ENCODE assay signal across 20 cellular contexts in the genomic region with DNA sequence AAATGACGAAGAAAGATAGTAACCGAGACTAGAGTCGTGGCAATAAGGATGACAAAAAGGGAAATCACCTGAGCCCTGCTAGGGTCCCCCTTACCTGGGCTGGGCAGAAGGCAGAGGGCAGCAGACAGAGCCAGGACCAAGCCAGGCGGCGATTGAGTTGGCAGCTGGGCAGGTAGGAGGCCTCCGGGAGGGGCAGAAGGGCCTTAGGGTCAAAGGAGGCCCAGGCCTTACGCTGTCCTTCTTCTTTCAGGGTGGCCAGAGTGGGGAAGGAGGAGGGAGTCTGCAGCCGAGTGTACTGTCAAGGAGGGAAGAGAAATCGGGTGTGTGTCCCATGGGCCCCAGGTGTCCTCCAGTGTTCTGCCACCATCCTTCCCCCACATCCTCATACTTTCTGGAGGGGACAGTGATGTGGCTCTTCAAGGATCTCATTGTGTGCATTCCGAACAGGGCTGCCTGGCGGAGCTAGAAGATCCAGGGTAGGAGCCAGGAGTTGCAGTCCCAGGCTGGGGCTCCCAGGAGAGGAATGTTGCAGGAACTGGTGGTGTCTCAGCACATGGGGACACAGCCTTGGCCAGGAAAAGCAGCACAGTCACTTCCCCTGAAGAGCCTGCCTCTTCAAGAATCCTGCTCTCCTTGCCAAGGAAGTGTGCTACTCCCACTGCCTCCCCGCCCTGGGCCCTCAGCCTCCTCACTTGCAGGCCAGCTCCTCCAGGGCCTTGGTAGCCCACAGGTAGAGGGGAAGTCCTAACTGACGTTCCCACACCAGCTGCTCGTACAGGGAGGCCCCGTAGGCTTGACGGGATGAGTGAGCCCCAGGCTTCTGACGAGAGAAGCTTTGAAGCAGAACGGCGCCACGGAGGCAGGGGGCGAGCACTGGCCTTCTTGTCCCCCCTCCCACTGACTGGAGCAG. TPM values are rescaled to one million over a fixed set of nuclear protein-coding genes. Genes with fewer than 3 reads are reported as not detected.
DNase-seq lines count a peak whose midpoint lies in the region; ATAC-seq and TF ChIP-seq lines count a peak whose summit lies in the region.
"Had no signal": no experiment of that assay in that cellular context is flagged by ENCODE, and none has a peak within 500 bp of the region (broad histone marks: within the 10 kb centered on the region; RNA-seq: fewer than 3 reads in every experiment).

No MANE protein-coding gene starts in this region.

- H3K27ac ChIP-seq in CD4-positive, alpha-beta memory T cell (ENCODE audit: low read depth, low read length): no peak overlapping the region
- H3K27ac ChIP-seq in neutrophil (peak overlapping the region; percentile 58), substantia nigra (ENCODE audit: low read depth, low read length, poor library complexity, severe bottlenecking) (no peak overlapping the region)
- H3K27ac ChIP-seq: Peyer's patch had no signal

- POLR2A ChIA-PET in CD4-positive, alpha-beta memory T cell (lab: Charles Lee; ENCODE audit: partially characterized antibody): interaction anchor here (0.5 to 5.2 kb wide), 7 partner anchors 9 to 738 kb away, joined by 3 to 46 read pairs (median 4); partner anchors contain the start of genes CTC1, PFAS and RANGRF

- no peak overlapping the region for H3K4me3 Mint-ChIP-seq in CD4-positive, alpha-beta memory T cell
- H3K4me3 Mint-ChIP-seq in activated naive CD8-positive, alpha-beta T cell treated with anti-CD3 and anti-CD28 coated beads for 36 hours: no peak overlapping the region
- H3K4me3 Mint-ChIP-seq: CD14-positive monocyte had no signal

- peak overlapping the region; percentile 40 to 94 for H3K27ac Mint-ChIP-seq in activated naive CD4-positive, alpha-beta T cell treated with anti-CD3 and anti-CD28 coated beads, Interleukin-2, amount 50 U/mL, for 72 hours
- peak overlapping the region in 4 of 7 donors; percentile 6 to 79 (median 53) for H3K27ac Mint-ChIP-seq in CD4-positive, alpha-beta memory T cell
- H3K27ac Mint-ChIP-seq in activated naive CD8-positive, alpha-beta T cell treated with anti-CD3 and anti-CD28 coated beads for 36 hours: peak overlapping the region; percentile 13

- ATAC-seq in activated naive CD4-positive, alpha-beta T cell treated with anti-CD3 and anti-CD28 coated beads, Interleukin-2, amount 50 U/mL, for 72 hours: no peak
- ATAC-seq: HCT116 had no signal

- DNase-seq in activated naive CD4-positive, alpha-beta T cell treated with anti-CD3 and anti-CD28 coated beads, Interleukin-2, amount 50 U/mL, for 72 hours (ENCODE audit: low spot score in 2 of 2): no peak
- DNase-seq in activated naive CD4-positive, alpha-beta T cell treated with Interleukin-2 at 50 U/mL for 16 hours: no peak
- DNase-seq in CD4-positive, alpha-beta memory T cell: no peak
- no peak for DNase-seq in activated naive CD8-positive, alpha-beta T cell treated with anti-CD3 and anti-CD28 coated beads for 36 hours
- DNase-seq in substantia nigra (lab: John Stamatoyannopoulos, UW): no peak
- DNase-seq in HT-29 (ENCODE audit: low spot score): no peak
- no peak for DNase-seq in stimulated activated CD4-positive, alpha-beta T cell treated with anti-CD3 and anti-CD28 coated beads, Interleukin-2, amount 100 ng/mL, for 48 hours
- DNase-seq: AML-193, DMS53, EL, GF-D8, Kasumi-1, NCI-H1417, NCI-H187, NCI-H446, NCI-H526, Peyer's patch had no signal

- H3K36me3 ChIP-seq in CD4-positive, alpha-beta memory T cell (ENCODE audit: insufficient read depth, low read length): peaks cover 96% of the 10 kb centered on the region
- H3K36me3 ChIP-seq in neutrophil: peaks cover 95% of the 10 kb centered on the region

- H3K27me3 ChIP-seq in CD4-positive, alpha-beta memory T cell (ENCODE audit: insufficient read depth, low read length): no peaks in the 10 kb centered on the region
- H3K27me3 ChIP-seq in neutrophil: no peaks in the 10 kb centered on the region
- H3K27me3 ChIP-seq: Peyer's patch had no signal

- H3K27me3 Mint-ChIP-seq in CD4-positive, alpha-beta memory T cell: no peaks in the 10 kb centered on the region
- no peaks in the 10 kb centered on the region for H3K27me3 Mint-ChIP-seq in activated naive CD8-positive, alpha-beta T cell treated with anti-CD3 and anti-CD28 coated beads for 36 hours

- no peak for TF ChIP-seq CTCF in neutrophil (IDR thresholded peaks at IDR 0.05)

- peaks cover 11 to 21% of the 10 kb centered on the region in 2 donors for H3K36me3 Mint-ChIP-seq in activated naive CD4-positive, alpha-beta T cell treated with anti-CD3 and anti-CD28 coated beads, Interleukin-2, amount 50 U/mL, for 72 hours
- H3K36me3 Mint-ChIP-seq in CD4-positive, alpha-beta memory T cell: peaks cover 78 to 85% of the 10 kb centered on the region in 2 donors
- H3K36me3 Mint-ChIP-seq in activated naive CD8-positive, alpha-beta T cell treated with anti-CD3 and anti-CD28 coated beads for 36 hours: peaks cover 24% of the 10 kb centered on the region

- H3K4me1 ChIP-seq in CD4-positive, alpha-beta memory T cell (ENCODE audit: insufficient read depth, low read length): peaks cover 13% of the 10 kb centered on the region
- H3K4me1 ChIP-seq in neutrophil (ENCODE audit: control insufficient read depth in 1 of 2, insufficient read depth in 1 of 2, low read depth in 1 of 2, low read length in 1 of 2): no peaks in the 10 kb centered on the region
- H3K4me1 ChIP-seq: Peyer's patch had no signal

- H3K9me3 ChIP-seq in CD4-positive, alpha-beta memory T cell (ENCODE audit: control insufficient read depth in 1 of 2, low read length in 2 of 2): no peaks in the 10 kb centered on the region
- no peaks in the 10 kb centered on the region for H3K9me3 ChIP-seq in neutrophil
- H3K9me3 ChIP-seq: Peyer's patch had no signal

- intact Hi-C loops in CD4-positive, alpha-beta memory T cell (cut with micrococcal nuclease): no loop called here

- no peak overlapping the region for H3K4me3 ChIP-seq in CD4-positive, alpha-beta memory T cell (ENCODE audit: low read length in 2 of 2)
- H3K4me3 ChIP-seq in neutrophil (ENCODE audit: low read depth in 1 of 2, low read length in 1 of 2): no peak overlapping the region
- H3K4me3 ChIP-seq: Peyer's patch had no signal

- H3K9me3 Mint-ChIP-seq in activated naive CD4-positive, alpha-beta T cell treated with anti-CD3 and anti-CD28 coated beads, Interleukin-2, amount 50 U/mL, for 72 hours: no peaks in the 10 kb centered on the region
- no peaks in the 10 kb centered on the region for H3K9me3 Mint-ChIP-seq in CD4-positive, alpha-beta memory T cell
- H3K9me3 Mint-ChIP-seq in activated naive CD8-positive, alpha-beta T cell treated with anti-CD3 and anti-CD28 coated beads for 36 hours: no peaks in the 10 kb centered on the region

- H3K4me1 Mint-ChIP-seq in CD4-positive, alpha-beta memory T cell: peaks cover 19 to 37% (median 28%) of the 10 kb centered on the region in 4 donors
- peaks cover 5% of the 10 kb centered on the region for H3K4me1 Mint-ChIP-seq in activated naive CD8-positive, alpha-beta T cell treated with anti-CD3 and anti-CD28 coated beads for 36 hours

- CTCF ChIA-PET in CD4-positive, alpha-beta memory T cell (lab: Charles Lee; ENCODE audit: partially characterized antibody): interaction anchor here (1.3 to 1.4 kb wide), 2 partner anchors 12 to 57 kb away, joined by 3 read pairs; no protein-coding TSS in a partner anchor

RNA-seq across cellular contexts. Expression of gene CTC1, which starts 13.2 kb away (rescaled TPM):
- total RNA-seq in activated naive CD4-positive, alpha-beta T cell treated with anti-CD3 and anti-CD28 coated beads, Interleukin-2, amount 50 U/mL, for 72 hours: 100 to 1,000 TPM in 1 of 2 donors, 10 to 100 TPM in 1; 57.6 to 107 TPM
- 100 to 1,000 TPM; 310 to 317 TPM for total RNA-seq in CD4-positive, alpha-beta memory T cell
- 10 to 100 TPM; 17.0 to 46.8 TPM for polyA plus RNA-seq in CD4-positive, alpha-beta memory T cell
- total RNA-seq in activated naive CD8-positive, alpha-beta T cell treated with anti-CD3 and anti-CD28 coated beads for 36 hours: 10 to 100 TPM; 45.4 to 45.7 TPM
- 5.9 and 17.7 TPM in 2 replicates for total RNA-seq in HT-29 (2014; rRNA removed; shearing (Covaris generic))

RNA-seq across cellular contexts. Expression of gene PFAS, which starts 14.5 kb away (rescaled TPM):
- 100 to 1,000 TPM in 1 of 2 donors, 10 to 100 TPM in 1; 47.0 to 147 TPM for total RNA-seq in activated naive CD4-positive, alpha-beta T cell treated with anti-CD3 and anti-CD28 coated beads, Interleukin-2, amount 50 U/mL, for 72 hours
- total RNA-seq in CD4-positive, alpha-beta memory T cell: 10 to 100 TPM; 23.0 to 29.1 TPM
- polyA plus RNA-seq in CD4-positive, alpha-beta memory T cell: 10 to 100 TPM in 1 of 2 donors, 1 to 10 TPM in 1; 8.9 to 14.8 TPM
- 100 to 1,000 TPM; 187 to 192 TPM for total RNA-seq in activated naive CD8-positive, alpha-beta T cell treated with anti-CD3 and anti-CD28 coated beads for 36 hours
- 45.4 and 51.3 TPM in 2 replicates for total RNA-seq in HT-29 (2014; rRNA removed; shearing (Covaris generic))

RNA-seq across cellular contexts. Expression of gene AURKB, which starts 24.2 kb away (rescaled TPM):
- 100 to 1,000 TPM; 169 to 319 TPM for total RNA-seq in activated naive CD4-positive, alpha-beta T cell treated with anti-CD3 and anti-CD28 coated beads, Interleukin-2, amount 50 U/mL, for 72 hours
- total RNA-seq in CD4-positive, alpha-beta memory T cell: under 1 TPM; 0.67 to 0.83 TPM
- under 1 TPM in 1 of 2 donors, not detected in 1; 0.36 TPM for polyA plus RNA-seq in CD4-positive, alpha-beta memory T cell
- 100 to 1,000 TPM; 177 to 181 TPM for total RNA-seq in activated naive CD8-positive, alpha-beta T cell treated with anti-CD3 and anti-CD28 coated beads for 36 hours
- total RNA-seq in HT-29 (2014; rRNA removed; shearing (Covaris generic)): 75.0 and 84.9 TPM in 2 replicates

RNA-seq across cellular contexts. Expression of gene BORCS6, which starts 44.6 kb away (rescaled TPM):
- 1 to 10 TPM; 5.4 to 7.2 TPM for total RNA-seq in activated naive CD4-positive, alpha-beta T cell treated with anti-CD3 and anti-CD28 coated beads, Interleukin-2, amount 50 U/mL, for 72 hours
- total RNA-seq in CD4-positive, alpha-beta memory T cell: 10 to 100 TPM; 19.2 to 19.4 TPM
- polyA plus RNA-seq in CD4-positive, alpha-beta memory T cell: 10 to 100 TPM; 13.3 to 21.9 TPM
- 1 to 10 TPM; 5.1 to 5.2 TPM for total RNA-seq in activated naive CD8-positive, alpha-beta T cell treated with anti-CD3 and anti-CD28 coated beads for 36 hours
- total RNA-seq in HT-29 (2014; rRNA removed; shearing (Covaris generic)): 12.4 and 12.8 TPM in 2 replicates

RNA-seq across cellular contexts. Expression of gene RANGRF, which starts 53.9 kb away (rescaled TPM):
- 10 to 100 TPM; 39.7 to 80.9 TPM for total RNA-seq in activated naive CD4-positive, alpha-beta T cell treated with anti-CD3 and anti-CD28 coated beads, Interleukin-2, amount 50 U/mL, for 72 hours
- total RNA-seq in CD4-positive, alpha-beta memory T cell: 10 to 100 TPM; 39.7 to 42.8 TPM
- polyA plus RNA-seq in CD4-positive, alpha-beta memory T cell: 10 to 100 TPM; 77.5 to 96.2 TPM
- total RNA-seq in activated naive CD8-positive, alpha-beta T cell treated with anti-CD3 and anti-CD28 coated beads for 36 hours: 10 to 100 TPM; 55.1 to 55.3 TPM
- 13.9 and 18.4 TPM in 2 replicates for total RNA-seq in HT-29 (2014; rRNA removed; shearing (Covaris generic))

Comparison
In these comparisons a context has a peak if more than half of its experiments do, and no peak if none do; other contexts are left out.
1. H3K27ac Mint-ChIP-seq: peak in every context shown above with its lines; median percentile 67 in activated naive CD4-positive, alpha-beta T cell treated with anti-CD3 and anti-CD28 coated beads, Interleukin-2, amount 50 U/mL, for 72 hours; 53 in CD4-positive, alpha-beta memory T cell; 13 in activated naive CD8-positive, alpha-beta T cell treated with anti-CD3 and anti-CD28 coated beads for 36 hours.
2. RNA of gene AURKB, which starts 24.2 kb away (total RNA-seq): 169 to 319 TPM in activated naive CD4-positive, alpha-beta T cell treated with anti-CD3 and anti-CD28 coated beads, Interleukin-2, amount 50 U/mL, for 72 hours, 177 to 181 TPM in activated naive CD8-positive, alpha-beta T cell treated with anti-CD3 and anti-CD28 coated beads for 36 hours and 75.0 to 84.9 TPM in HT-29; 0.67 to 0.83 TPM in CD4-positive, alpha-beta memory T cell; every median in the first group is over 10 times any median in the second.